ENCODE assay signal across 24 cellular contexts in genomic region chr22:20283674-20284066, GRCh38. TPM values are rescaled to one million over a fixed set of nuclear protein-coding genes. Genes with fewer than 3 reads are reported as not detected.
A peak's percentile ranks its signal among the peaks of the same experiment; 100 is the strongest.
DNase-seq lines count a peak whose midpoint lies in the region; ATAC-seq, FAIRE-seq and TF ChIP-seq lines count a peak whose summit lies in the region.
"Had no signal": no experiment of that assay in that cellular context is flagged by ENCODE, and none has a peak within 500 bp of the region (broad histone marks: within the 10 kb centered on the region; RNA-seq: fewer than 3 reads in every experiment).

No MANE protein-coding gene starts in this region.

- no peaks in the 10 kb centered on the region for H3K9me2 ChIP-seq in SK-N-SH

- H3K79me2 ChIP-seq in SK-N-SH (ENCODE audit: insufficient read depth) (no peaks in the 10 kb centered on the region), K562 (ENCODE audit: control insufficient read depth, insufficient read depth, low read length) (no peaks in the 10 kb centered on the region), mesendoderm (ENCODE audit: control insufficient read depth, insufficient read depth, low read length) (no peaks in the 10 kb centered on the region)

- CTCF ChIA-PET in SK-N-SH (lab: Yijun Ruan, JAX): interaction anchor here (1.3 to 6.4 kb wide), 9 partner anchors 15 to 1316 kb away, joined by 3 to 87 read pairs (median 4); no protein-coding TSS in a partner anchor
- CTCF ChIA-PET in K562 (lab: Yijun Ruan, JAX; ENCODE audit: low intra/inter-chr PET ratio): interaction anchor here (4.8 kb wide), 1 partner anchor 126 kb away, joined by 126 read pairs; no protein-coding TSS in a partner anchor

- H3K4ac ChIP-seq in mesendoderm (ENCODE audit: low read depth, low read length): no peak overlapping the region

- H2BK5ac ChIP-seq in mesendoderm (ENCODE audit: low read length): no peak overlapping the region

- H2AK5ac ChIP-seq in mesendoderm (ENCODE audit: low read length): no peak overlapping the region

- H4K8ac ChIP-seq in mesendoderm (ENCODE audit: low read depth, low read length): no peak overlapping the region

- H4K20me1 ChIP-seq in SK-N-SH (ENCODE audit: insufficient read depth) (no peaks in the 10 kb centered on the region), K562 (replicated peaks; ENCODE audit: control insufficient read depth, insufficient read depth, low read length) (peaks cover 28% of the 10 kb centered on the region)

- 17% methylated on average over 3 of the region's 5 CpGs for WGBS in SK-N-SH (ENCODE audit: low lambda C conversion rate)
- under 1% methylated on average over 5 of the region's 5 CpGs for WGBS in K562 (ENCODE audit: insufficient coverage, low coverage, missing lambda C conversion rate)
- 82% methylated on average over 5 of the region's 5 CpGs; no CpG with 5 or more reads in 1 of the 2 donors for WGBS in testis, 2 donors
- no CpG with 5 or more reads among the region's 5 CpGs for WGBS in mesendoderm (ENCODE audit: extremely low coverage, insufficient coverage, low lambda C conversion rate)

- TF ChIP-seq CTCF in SK-N-SH (IDR thresholded peaks at IDR 0.05) (no peak), K562 (IDR thresholded peaks at IDR 0.05 in 2 of 3, conservative IDR thresholded peaks at IDR 0.05 in 1 of 3; ENCODE audit: insufficient read depth in 2 of 3, low read depth in 1 of 3, low read length in 3 of 3) (no peak), testis (IDR thresholded peaks at IDR 0.05) (no peak)

- H3K4me1 ChIP-seq in SK-N-SH (ENCODE audit: control insufficient read depth in 1 of 2, insufficient read depth in 2 of 2, low read depth in 1 of 2, low read length in 1 of 2) (peaks cover 0 to 7% of the 10 kb centered on the region in 2 experiments; a peak in 1 of 4 replicates), K562 (replicated peaks in 1 of 2; ENCODE audit: control insufficient read depth in 2 of 2, insufficient read depth in 2 of 2, low read length in 2 of 2) (peaks cover 0 to 25% of the 10 kb centered on the region in 2 experiments; a peak in 3 of 5 replicates), testis (no peaks in the 10 kb centered on the region), mesendoderm (ENCODE audit: control insufficient read depth, low read depth, low read length) (no peaks in the 10 kb centered on the region)
- H3K4me1 ChIP-seq: A549, SJSA1 had no signal

- no peak overlapping the region for H2BK120ac ChIP-seq in mesendoderm (ENCODE audit: low read depth, low read length)

- no peaks in the 10 kb centered on the region for H3K79me1 ChIP-seq in mesendoderm (ENCODE audit: low read length)

- no TSS peak for BruUV-seq in K562 (replicated peaks; lab: Mats Ljungman, UMichigan)

- no peak overlapping the region for H4K5ac ChIP-seq in mesendoderm (ENCODE audit: low read length)

- H3F3A ChIP-seq in SK-N-SH (replicated peaks; ENCODE audit: insufficient read depth): no peaks in the 10 kb centered on the region

- in situ Hi-C loops in K562 (cut with MboI): no loop called here

- H3K36me3 ChIP-seq in SK-N-SH (replicated peaks in 1 of 2; ENCODE audit: control insufficient read depth in 1 of 2, insufficient read depth in 2 of 2, low read length in 1 of 2) (no peaks in the 10 kb centered on the region), K562 (ENCODE audit: control insufficient read depth, insufficient read depth, low read length) (no peaks in the 10 kb centered on the region), testis (ENCODE audit: low read depth, missing control alignments) (no peaks in the 10 kb centered on the region), mesendoderm (ENCODE audit: control insufficient read depth, insufficient read depth, low read length) (no peaks in the 10 kb centered on the region)
- H3K36me3 ChIP-seq: SJSA1 had no signal

- no peak overlapping the region for H3K4me2 ChIP-seq in SK-N-SH
- no peak overlapping the region for H3K4me2 ChIP-seq in K562 (ENCODE audit: insufficient read depth, low read length)
- no peak overlapping the region for H3K4me2 ChIP-seq in mesendoderm (ENCODE audit: low read length)
- H3K4me2 ChIP-seq: A549 had no signal

- TF ChIP-seq EP300 in SK-N-SH (IDR thresholded peaks at IDR 0.05; ENCODE audit: borderline replicate concordance in 1 of 2, low read depth in 1 of 2, low read length in 1 of 2) (no peak), K562 (IDR thresholded peaks at IDR 0.05; ENCODE audit: low read length) (no peak)

- H3K4me3 ChIP-seq in SK-N-SH (ENCODE audit: low read depth in 2 of 2, low read length in 1 of 2) (no peak overlapping the region), K562 (no peak overlapping the region), testis (no peak overlapping the region), mesendoderm (ENCODE audit: low read length) (no peak overlapping the region)
- H3K4me3 ChIP-seq: A549, SJSA1 had no signal

- no peak overlapping the region for H3K18ac ChIP-seq in mesendoderm (ENCODE audit: low read length)

- DNase-seq in SK-N-SH (peak; percentile 52), NCI-H146 (lab: John Stamatoyannopoulos, UW) (peak; percentile 48), K562 (ENCODE audit: extremely low read depth in 1 of 4, low spot score in 3 of 4) (peak in 1 of 4 experiments; percentile 27), testis (no peak), activated T-cell treated with anti-CD3 and anti-CD28 coated beads for 4 hours (no peak), mesendoderm (no peak)
- DNase-seq: C1 segment of cervical spinal cord; Calu3; CD8-positive, alpha-beta T cell; DMS79; H9; KBM-7; MM.1S; NCI-H1048; NCI-H1436 treated with DMSO at 0.1 percent for 48 hours; NCI-H2029 treated with DMSO at 0.1 percent for 48 hours; NCI-H82; SW 1271; T-helper 17 cell had no signal

- no peak overlapping the region for H3K56ac ChIP-seq in mesendoderm (ENCODE audit: low read length)

- no peak for FAIRE-seq in K562 (lab: Jason Lieb, UNC)
- FAIRE-seq: A549 had no signal

- H3K23ac ChIP-seq in mesendoderm (ENCODE audit: low read length): no peak overlapping the region

- H2AFZ ChIP-seq in SK-N-SH (ENCODE audit: low read depth) (no peak overlapping the region), K562 (ENCODE audit: low read depth, low read length) (no peak overlapping the region)

- no peaks in the 10 kb centered on the region for H3K27me3 ChIP-seq in SK-N-SH (ENCODE audit: insufficient read depth)
- H3K27me3 ChIP-seq in K562 (ENCODE audit: control insufficient read depth in 2 of 2, insufficient read depth in 2 of 2, low read length in 2 of 2): peaks cover 20 to 68% of the 10 kb centered on the region in 2 experiments; a peak in 4 of 5 replicates
- no peaks in the 10 kb centered on the region for H3K27me3 ChIP-seq in testis
- no peaks in the 10 kb centered on the region for H3K27me3 ChIP-seq in mesendoderm (ENCODE audit: insufficient read depth, low read length, poor library complexity)
- H3K27me3 ChIP-seq: SJSA1 had no signal

- TF ChIP-seq RAD21 in SK-N-SH (IDR thresholded peaks at IDR 0.05; ENCODE audit: low read length) (no peak), K562 (CRISPR knock-in tag; conservative IDR thresholded peaks at IDR 0.05 in 1 of 2, IDR thresholded peaks at IDR 0.05 in 1 of 2) (no peak)

- H3K9me3 ChIP-seq in SK-N-SH (no peaks in the 10 kb centered on the region), K562 (replicated peaks; ENCODE audit: control insufficient read depth, insufficient read depth, low read depth, low read length) (no peaks in the 10 kb centered on the region), testis (no peaks in the 10 kb centered on the region)
- H3K9me3 ChIP-seq: A549, SJSA1 had no signal

- no peak overlapping the region for H2BK15ac ChIP-seq in mesendoderm (replicated peaks; ENCODE audit: low read depth)

- POLR2A ChIA-PET in SK-N-SH (lab: Yijun Ruan, JAX): interaction anchor here (1.0 kb wide), 2 partner anchors 124 to 127 kb away, joined by 3 to 6 read pairs; no protein-coding TSS in a partner anchor
- POLR2A ChIA-PET in K562 (lab: Yijun Ruan, JAX): interaction anchor here (0.6 to 1.9 kb wide), 11 partner anchors 8 to 166 kb away, joined by 3 to 8 read pairs (median 4); partner anchors contain the start of gene TRMT2A

- H3K9ac ChIP-seq in SK-N-SH (no peak overlapping the region), K562 (ENCODE audit: insufficient read depth in 1 of 2, low read depth in 2 of 2, low read length in 2 of 2) (peak overlapping the region in 1 of 2 experiments; percentile 2; a peak in 1 of 4 replicates), mesendoderm (ENCODE audit: low read length) (no peak overlapping the region)

- intact Hi-C loops in K562 (cut with micrococcal nuclease) (no loop called here), testis (cut with DNase I; ENCODE audit: low total_unique reads) (loop anchor here (5.0 kb wide), 1 partner anchor 126 kb away; no protein-coding TSS in a partner anchor)

- no peak for ATAC-seq in SK-N-SH treated with all-trans-retinoic acid at 6 μM for 48 hours
- ATAC-seq in K562: no peak
- no peak for ATAC-seq in GM21515 (IDR thresholded peaks at IDR 0.05; ENCODE audit: unreplicated experiment)
- ATAC-seq: A549; CD8-positive, alpha-beta T cell; Right ventricle myocardium inferior; T-helper 17 cell had no signal

- peaks cover 2% of the 10 kb centered on the region for H3K9me1 ChIP-seq in K562 (ENCODE audit: control insufficient read depth, insufficient read depth, low read length)

- H3K27ac ChIP-seq in SK-N-SH (ENCODE audit: low read depth in 2 of 2, low read length in 1 of 2) (no peak overlapping the region), K562 (ENCODE audit: extremely low read depth, low read depth, low read length) (no peak overlapping the region), testis (no peak overlapping the region), mesendoderm (ENCODE audit: low read depth, low read length) (no peak overlapping the region)
- H3K27ac ChIP-seq: A549, SJSA1 had no signal

- no peak for TF ChIP-seq POLR2A in K562 (conservative IDR thresholded peaks at IDR 0.05)
- no peak for TF ChIP-seq POLR2A in testis (IDR thresholded peaks at IDR 0.05)

RNA-seq across cellular contexts. Expression of gene RTN4R, which starts 15.6 kb away (rescaled TPM):
- polyA plus RNA-seq in SK-N-SH (2012; rRNA removed): 0.23 and 0.39 TPM in 2 replicates
- polyA plus RNA-seq in SK-N-SH (2012; cell fraction: cytosol; rRNA removed): 0.12 and 0.47 TPM in 2 replicates
- polyA plus RNA-seq in SK-N-SH (2012; cell fraction: nucleus; rRNA removed): 0.20 and 0.26 TPM in 2 replicates
- 0.62 and 4.8 TPM in 2 replicates for total RNA-seq in K562 (2011; cell fraction: chromatin; rRNA removed; ENCODE audit: low replicate concordance)
- 7.4 and 9.8 TPM in 2 replicates for total RNA-seq in K562 (2011; cell fraction: nucleolus; rRNA removed)
- 3.2 and 3.7 TPM in 2 replicates for total RNA-seq in K562 (2011; cell fraction: nucleoplasm; rRNA removed)
- 1.5 and 2.3 TPM in 2 replicates for total RNA-seq in K562 (2014; rRNA removed)
- not detected in 2 replicates for total RNA-seq in K562 (2014; rRNA removed; fragmentation: Illumina TruSeq; extraction: Trizol)
- total RNA-seq in K562 (2015; rRNA removed; fragmentation: Illumina TruSeq; extraction: Trizol): 0.41 and 0.43 TPM in 2 replicates
- total RNA-seq in K562 (2021): 2.8 and 3.0 TPM in 2 replicates
- polyA plus RNA-seq in K562 (2011; rRNA removed): 1.3 and 4.4 TPM in 2 replicates
- 5.9 and 9.9 TPM in 2 replicates for polyA plus RNA-seq in K562 (2011; cell fraction: cytosol; rRNA removed)
- polyA plus RNA-seq in K562 (2011; cell fraction: nucleus; rRNA removed): 2.9 and 3.5 TPM in 2 replicates
- polyA plus RNA-seq in K562 (2012): 2.9 and 4.6 TPM in 2 replicates
- polyA plus RNA-seq in K562 (2014; fragmentation: Illumina TruSeq; extraction: Trizol): 0.46 TPM in 1 of 2 replicates, not detected in the other
- under 1 TPM in 1 of 2 experiments, not detected in 1; 0.04 TPM for polyA plus RNA-seq in K562 (2014; fragmentation: Nextera tagmentation; extraction: Ambion mirVana)
- 1.2 and 2.3 TPM in 2 replicates for polyA plus RNA-seq in K562 (2014; rRNA removed)
- polyA minus RNA-seq in K562 (2011; rRNA and poly(A)+ RNA removed): 1.0 and 1.5 TPM in 2 replicates
- 5.1 and 13.6 TPM in 2 replicates for polyA minus RNA-seq in K562 (2011; cell fraction: cytosol; rRNA and poly(A)+ RNA removed)
- 0.40 and 1.3 TPM in 2 replicates for polyA minus RNA-seq in K562 (2011; cell fraction: nucleus; rRNA and poly(A)+ RNA removed)
- 1 to 10 TPM; 5.1 to 6.1 TPM for total RNA-seq in testis
- polyA plus RNA-seq in testis (ENCODE audit: insufficient read depth, low read depth, low replicate concordance): 2.1 TPM
- 17.3 TPM for polyA plus RNA-seq in mesendoderm (2013, experiment 1 of 2)
- polyA plus RNA-seq in mesendoderm (2013, experiment 2 of 2): 17.0 TPM

RNA-seq across cellular contexts. Expression of gene DGCR6L, which starts 36.2 kb away (rescaled TPM):
- polyA plus RNA-seq in SK-N-SH (2012; rRNA removed) (53.9 and 59.8 TPM in 2 replicates), K562 (2011; rRNA removed) (51.0 and 88.0 TPM in 2 replicates), K562 (2014; fragmentation: Illumina TruSeq; extraction: Trizol) (40.4 and 66.5 TPM in 2 replicates), K562 (2014; fragmentation: Nextera tagmentation; extraction: Ambion mirVana) (1 to 10 TPM; 3.6 to 8.1 TPM), K562 (2014; rRNA removed) (113 and 117 TPM in 2 replicates), testis (ENCODE audit: insufficient read depth, low read depth, low replicate concordance) (171 TPM)
- polyA plus RNA-seq in SK-N-SH (2012; cell fraction: cytosol; rRNA removed): 39.4 and 52.7 TPM in 2 replicates
- polyA plus RNA-seq in SK-N-SH (2012; cell fraction: nucleus; rRNA removed): 27.3 and 45.0 TPM in 2 replicates
- total RNA-seq in K562 (2011; cell fraction: chromatin; rRNA removed; ENCODE audit: low replicate concordance): 5.8 and 25.8 TPM in 2 replicates
- total RNA-seq in K562 (2011; cell fraction: nucleolus; rRNA removed): 37.9 and 39.6 TPM in 2 replicates
- total RNA-seq in K562 (2011; cell fraction: nucleoplasm; rRNA removed): 19.9 and 28.5 TPM in 2 replicates
- total RNA-seq in K562 (2014; rRNA removed) (151 and 163 TPM in 2 replicates), K562 (2014; rRNA removed; fragmentation: Illumina TruSeq; extraction: Trizol) (14.1 and 20.0 TPM in 2 replicates), K562 (2015; rRNA removed; fragmentation: Illumina TruSeq; extraction: Trizol) (78.1 and 78.6 TPM in 2 replicates), K562 (2021) (95.3 and 101 TPM in 2 replicates), testis (100 to 1,000 TPM; 152 to 257 TPM)
- 116 and 204 TPM in 2 replicates for polyA plus RNA-seq in K562 (2011; cell fraction: cytosol; rRNA removed)
- polyA plus RNA-seq in K562 (2011; cell fraction: nucleus; rRNA removed): 72.9 and 95.1 TPM in 2 replicates
- polyA plus RNA-seq in K562 (2012): 80.6 and 161 TPM in 2 replicates
- 14.8 and 17.4 TPM in 2 replicates for polyA minus RNA-seq in K562 (2011; rRNA and poly(A)+ RNA removed)
- 35.4 and 39.9 TPM in 2 replicates for polyA minus RNA-seq in K562 (2011; cell fraction: cytosol; rRNA and poly(A)+ RNA removed)
- 29.2 and 43.1 TPM in 2 replicates for polyA minus RNA-seq in K562 (2011; cell fraction: nucleus; rRNA and poly(A)+ RNA removed)
- 27.2 TPM for polyA plus RNA-seq in mesendoderm (2013, experiment 1 of 2)
- polyA plus RNA-seq in mesendoderm (2013, experiment 2 of 2): 27.9 TPM

Comparison
In these comparisons a context has a peak if more than half of its experiments do, and no peak if none do; other contexts are left out.
1. DNase-seq: peak in SK-N-SH (single experiment) and NCI-H146 (single experiment); none in testis (single experiment), activated T-cell treated with anti-CD3 and anti-CD28 coated beads for 4 hours (single experiment) and mesendoderm (single experiment).